ENCODE assay signal across 1 cellular context in the genomic region with DNA sequence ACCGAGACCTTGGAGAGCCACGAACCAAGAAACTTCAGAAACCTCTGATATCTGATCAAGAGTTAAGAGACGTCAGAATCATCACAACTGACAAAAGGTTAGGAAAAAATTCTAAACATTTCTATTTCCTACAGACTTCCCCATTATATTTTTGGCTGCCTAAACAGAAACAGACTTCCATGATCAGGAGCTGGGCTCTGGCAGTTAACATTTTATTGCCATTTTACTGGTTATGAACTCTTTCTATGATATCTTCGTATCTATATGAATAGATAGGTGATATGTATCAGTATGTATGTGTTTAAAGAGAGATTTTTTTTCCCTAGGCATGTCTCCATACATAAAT.
TF ChIP-seq lines count a peak whose summit lies in the region.

No MANE protein-coding gene starts in this region.

TF ChIP-seq in K562, 482 proteins besides CTCF, POLR2A, EP300 and RAD21:
- TF ChIP-seq ARID3A (IDR thresholded peaks at IDR 0.05; ENCODE audit: borderline replicate concordance, low read depth, low read length) (no peak), CC2D1A (IDR thresholded peaks at IDR 0.05) (0 out of 2 replicates have a peak, but pooled peaks have one; percentile 4), PHB2 (IDR thresholded peaks at IDR 0.05; ENCODE audit: low read depth) (no peak), ZNF785 (CRISPR knock-in tag; IDR thresholded peaks at IDR 0.05) (no peak), SPI1 (IDR thresholded peaks at IDR 0.05; ENCODE audit: borderline replicate concordance, low read depth, low read length) (0 out of 2 replicates have a peak, but pooled peaks have one; percentile 6)
